In the genomic region with DNA sequence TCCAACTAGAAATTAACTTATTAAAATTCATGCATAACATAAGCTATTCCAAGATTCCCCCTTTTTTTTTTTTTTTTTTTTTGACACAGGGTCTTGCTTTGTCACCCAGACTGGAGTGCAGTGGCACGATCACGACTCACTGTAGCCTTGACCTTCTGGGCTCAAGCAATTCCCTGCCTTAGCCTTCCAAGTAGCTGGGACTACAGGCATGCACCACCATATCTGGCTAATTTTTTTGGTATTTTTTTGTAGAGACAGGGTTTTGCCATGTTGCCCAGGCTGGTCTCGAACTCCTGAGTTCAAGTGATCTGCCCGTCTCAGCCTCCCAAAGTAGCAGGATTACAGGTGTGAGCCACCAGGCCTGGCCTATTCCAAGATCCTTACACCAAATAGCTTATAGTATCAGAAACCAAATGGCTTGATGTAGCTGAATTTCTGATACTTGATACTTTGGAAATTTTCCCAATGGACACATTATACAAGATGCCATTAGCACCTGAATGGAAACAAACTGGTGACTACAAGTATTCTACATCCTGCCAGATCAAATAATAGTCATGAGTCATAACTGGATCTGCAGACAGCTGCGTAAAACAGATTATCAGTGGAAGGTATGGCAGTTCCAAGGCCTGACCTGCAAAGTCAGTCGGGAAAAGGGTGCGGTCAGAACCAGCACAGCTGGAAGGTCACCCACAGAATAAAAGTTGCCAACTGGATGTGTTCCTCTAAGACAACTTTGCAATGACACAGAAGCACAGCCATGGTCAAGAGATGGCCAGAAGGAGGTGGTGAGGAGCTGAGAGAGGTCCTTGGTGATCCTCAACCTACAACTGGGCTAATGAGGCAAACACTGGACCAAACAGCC, we compare ENCODE assay signal across 1 cellular context.
A peak's percentile ranks its signal among the peaks of the same experiment; 100 is the strongest.
TF ChIP-seq lines count a peak whose summit lies in the region.

No MANE protein-coding gene starts in this region.

TF ChIP-seq in K562, 482 proteins besides CTCF, POLR2A, EP300 and RAD21 (continued from another document and continues in another):
- no peak for TF ChIP-seq NR3C1 (CRISPR knock-in tag; IDR thresholded peaks at IDR 0.05)
- TF ChIP-seq, protein P1, sequence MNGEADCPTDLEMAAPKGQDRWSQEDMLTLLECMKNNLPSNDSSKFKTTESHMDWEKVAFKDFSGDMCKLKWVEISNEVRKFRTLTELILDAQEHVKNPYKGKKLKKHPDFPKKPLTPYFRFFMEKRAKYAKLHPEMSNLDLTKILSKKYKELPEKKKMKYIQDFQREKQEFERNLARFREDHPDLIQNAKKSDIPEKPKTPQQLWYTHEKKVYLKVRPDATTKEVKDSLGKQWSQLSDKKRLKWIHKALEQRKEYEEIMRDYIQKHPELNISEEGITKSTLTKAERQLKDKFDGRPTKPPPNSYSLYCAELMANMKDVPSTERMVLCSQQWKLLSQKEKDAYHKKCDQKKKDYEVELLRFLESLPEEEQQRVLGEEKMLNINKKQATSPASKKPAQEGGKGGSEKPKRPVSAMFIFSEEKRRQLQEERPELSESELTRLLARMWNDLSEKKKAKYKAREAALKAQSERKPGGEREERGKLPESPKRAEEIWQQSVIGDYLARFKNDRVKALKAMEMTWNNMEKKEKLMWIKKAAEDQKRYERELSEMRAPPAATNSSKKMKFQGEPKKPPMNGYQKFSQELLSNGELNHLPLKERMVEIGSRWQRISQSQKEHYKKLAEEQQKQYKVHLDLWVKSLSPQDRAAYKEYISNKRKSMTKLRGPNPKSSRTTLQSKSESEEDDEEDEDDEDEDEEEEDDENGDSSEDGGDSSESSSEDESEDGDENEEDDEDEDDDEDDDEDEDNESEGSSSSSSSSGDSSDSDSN (IDR thresholded peaks at IDR 0.05; ENCODE audit: borderline replicate concordance in 1 of 2, low read depth in 2 of 2, low read length in 2 of 2) = no peak
- no peak for TF ChIP-seq CAMTA2 (CRISPR knock-in tag; conservative IDR thresholded peaks at IDR 0.05)
- TF ChIP-seq ZNF717 (CRISPR knock-in tag; IDR thresholded peaks at IDR 0.05) = no peak
- TF ChIP-seq RBM17 (IDR thresholded peaks at IDR 0.05; ENCODE audit: borderline replicate concordance, low read depth, low read length) = no peak
- no peak for TF ChIP-seq TOE1 (IDR thresholded peaks at IDR 0.05; ENCODE audit: borderline replicate concordance)
- TF ChIP-seq TOE1 (CRISPR knock-in tag; IDR thresholded peaks at IDR 0.05; ENCODE audit: borderline replicate concordance, low read depth) = no peak
- TF ChIP-seq ERF (CRISPR knock-in tag; IDR thresholded peaks at IDR 0.05) = no peak
- TF ChIP-seq TGIF2 (CRISPR knock-in tag; IDR thresholded peaks at IDR 0.05) = no peak
- TF ChIP-seq ZZZ3 (IDR thresholded peaks at IDR 0.05) = no peak
- no peak for TF ChIP-seq MCM5 (IDR thresholded peaks at IDR 0.05; ENCODE audit: low read depth)
- no peak for TF ChIP-seq FOXJ3 (CRISPR knock-in tag; IDR thresholded peaks at IDR 0.05)
- TF ChIP-seq, protein P2, sequence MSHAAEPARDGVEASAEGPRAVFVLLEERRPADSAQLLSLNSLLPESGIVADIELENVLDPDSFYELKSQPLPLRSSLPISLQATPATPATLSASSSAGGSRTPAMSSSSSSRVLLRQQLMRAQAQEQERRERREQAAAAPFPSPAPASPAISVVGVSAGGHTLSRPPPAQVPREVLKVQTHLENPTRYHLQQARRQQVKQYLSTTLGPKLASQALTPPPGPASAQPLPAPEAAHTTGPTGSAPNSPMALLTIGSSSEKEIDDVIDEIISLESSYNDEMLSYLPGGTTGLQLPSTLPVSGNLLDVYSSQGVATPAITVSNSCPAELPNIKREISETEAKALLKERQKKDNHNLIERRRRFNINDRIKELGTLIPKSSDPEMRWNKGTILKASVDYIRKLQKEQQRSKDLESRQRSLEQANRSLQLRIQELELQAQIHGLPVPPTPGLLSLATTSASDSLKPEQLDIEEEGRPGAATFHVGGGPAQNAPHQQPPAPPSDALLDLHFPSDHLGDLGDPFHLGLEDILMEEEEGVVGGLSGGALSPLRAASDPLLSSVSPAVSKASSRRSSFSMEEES (CRISPR knock-in tag; IDR thresholded peaks at IDR 0.05) = no peak
- no peak for TF ChIP-seq SP1 (CRISPR knock-in tag; IDR thresholded peaks at IDR 0.05)
- no peak for TF ChIP-seq ZNF507 (tag; conservative IDR thresholded peaks at IDR 0.05)
- TF ChIP-seq ZNF695 (CRISPR knock-in tag; IDR thresholded peaks at IDR 0.05) = no peak
- no peak for TF ChIP-seq RBM34 (IDR thresholded peaks at IDR 0.05; ENCODE audit: borderline replicate concordance, insufficient read depth, low read length)
- no peak for TF ChIP-seq HNRNPK (IDR thresholded peaks at IDR 0.05; ENCODE audit: low read depth, low read length, poor library complexity, severe bottlenecking)
- TF ChIP-seq, protein P3, sequence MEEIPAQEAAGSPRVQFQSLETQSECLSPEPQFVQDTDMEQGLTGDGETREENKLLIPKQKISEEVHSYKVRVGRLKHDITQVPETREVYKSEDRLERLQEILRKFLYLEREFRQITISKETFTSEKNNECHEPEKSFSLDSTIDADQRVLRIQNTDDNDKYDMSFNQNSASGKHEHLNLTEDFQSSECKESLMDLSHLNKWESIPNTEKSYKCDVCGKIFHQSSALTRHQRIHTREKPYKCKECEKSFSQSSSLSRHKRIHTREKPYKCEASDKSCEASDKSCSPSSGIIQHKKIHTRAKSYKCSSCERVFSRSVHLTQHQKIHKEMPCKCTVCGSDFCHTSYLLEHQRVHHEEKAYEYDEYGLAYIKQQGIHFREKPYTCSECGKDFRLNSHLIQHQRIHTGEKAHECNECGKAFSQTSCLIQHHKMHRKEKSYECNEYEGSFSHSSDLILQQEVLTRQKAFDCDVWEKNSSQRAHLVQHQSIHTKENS (CRISPR knock-in tag; IDR thresholded peaks at IDR 0.05) = no peak
- no peak for TF ChIP-seq SP2 (IDR thresholded peaks at IDR 0.05; ENCODE audit: extremely low read depth, low read depth, low read length, poor library complexity, severe bottlenecking)
- peak; percentile 85 for TF ChIP-seq KLF1 (tag; IDR thresholded peaks at IDR 0.05)
- TF ChIP-seq MBD2 (IDR thresholded peaks at IDR 0.05; ENCODE audit: borderline replicate concordance, low read depth) = peak; percentile 77
- TF ChIP-seq TBP (optimal IDR thresholded peaks at IDR 0.05; ENCODE audit: low read depth, low read length) = no peak
- no peak for TF ChIP-seq SIRT6 (IDR thresholded peaks at IDR 0.05; ENCODE audit: low read depth, low read length)
- no peak for TF ChIP-seq CHD1 (IDR thresholded peaks at IDR 0.05; ENCODE audit: low read length)
- no peak for TF ChIP-seq CSDE1 (IDR thresholded peaks at IDR 0.05)
- TF ChIP-seq, protein P4, sequence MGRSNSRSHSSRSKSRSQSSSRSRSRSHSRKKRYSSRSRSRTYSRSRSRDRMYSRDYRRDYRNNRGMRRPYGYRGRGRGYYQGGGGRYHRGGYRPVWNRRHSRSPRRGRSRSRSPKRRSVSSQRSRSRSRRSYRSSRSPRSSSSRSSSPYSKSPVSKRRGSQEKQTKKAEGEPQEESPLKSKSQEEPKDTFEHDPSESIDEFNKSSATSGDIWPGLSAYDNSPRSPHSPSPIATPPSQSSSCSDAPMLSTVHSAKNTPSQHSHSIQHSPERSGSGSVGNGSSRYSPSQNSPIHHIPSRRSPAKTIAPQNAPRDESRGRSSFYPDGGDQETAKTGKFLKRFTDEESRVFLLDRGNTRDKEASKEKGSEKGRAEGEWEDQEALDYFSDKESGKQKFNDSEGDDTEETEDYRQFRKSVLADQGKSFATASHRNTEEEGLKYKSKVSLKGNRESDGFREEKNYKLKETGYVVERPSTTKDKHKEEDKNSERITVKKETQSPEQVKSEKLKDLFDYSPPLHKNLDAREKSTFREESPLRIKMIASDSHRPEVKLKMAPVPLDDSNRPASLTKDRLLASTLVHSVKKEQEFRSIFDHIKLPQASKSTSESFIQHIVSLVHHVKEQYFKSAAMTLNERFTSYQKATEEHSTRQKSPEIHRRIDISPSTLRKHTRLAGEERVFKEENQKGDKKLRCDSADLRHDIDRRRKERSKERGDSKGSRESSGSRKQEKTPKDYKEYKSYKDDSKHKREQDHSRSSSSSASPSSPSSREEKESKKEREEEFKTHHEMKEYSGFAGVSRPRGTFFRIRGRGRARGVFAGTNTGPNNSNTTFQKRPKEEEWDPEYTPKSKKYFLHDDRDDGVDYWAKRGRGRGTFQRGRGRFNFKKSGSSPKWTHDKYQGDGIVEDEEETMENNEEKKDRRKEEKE (IDR thresholded peaks at IDR 0.05; ENCODE audit: borderline replicate concordance in 1 of 2, control insufficient read depth in 1 of 2, low read depth in 2 of 2, low read length in 1 of 2) = no peak
- TF ChIP-seq, protein P5, sequence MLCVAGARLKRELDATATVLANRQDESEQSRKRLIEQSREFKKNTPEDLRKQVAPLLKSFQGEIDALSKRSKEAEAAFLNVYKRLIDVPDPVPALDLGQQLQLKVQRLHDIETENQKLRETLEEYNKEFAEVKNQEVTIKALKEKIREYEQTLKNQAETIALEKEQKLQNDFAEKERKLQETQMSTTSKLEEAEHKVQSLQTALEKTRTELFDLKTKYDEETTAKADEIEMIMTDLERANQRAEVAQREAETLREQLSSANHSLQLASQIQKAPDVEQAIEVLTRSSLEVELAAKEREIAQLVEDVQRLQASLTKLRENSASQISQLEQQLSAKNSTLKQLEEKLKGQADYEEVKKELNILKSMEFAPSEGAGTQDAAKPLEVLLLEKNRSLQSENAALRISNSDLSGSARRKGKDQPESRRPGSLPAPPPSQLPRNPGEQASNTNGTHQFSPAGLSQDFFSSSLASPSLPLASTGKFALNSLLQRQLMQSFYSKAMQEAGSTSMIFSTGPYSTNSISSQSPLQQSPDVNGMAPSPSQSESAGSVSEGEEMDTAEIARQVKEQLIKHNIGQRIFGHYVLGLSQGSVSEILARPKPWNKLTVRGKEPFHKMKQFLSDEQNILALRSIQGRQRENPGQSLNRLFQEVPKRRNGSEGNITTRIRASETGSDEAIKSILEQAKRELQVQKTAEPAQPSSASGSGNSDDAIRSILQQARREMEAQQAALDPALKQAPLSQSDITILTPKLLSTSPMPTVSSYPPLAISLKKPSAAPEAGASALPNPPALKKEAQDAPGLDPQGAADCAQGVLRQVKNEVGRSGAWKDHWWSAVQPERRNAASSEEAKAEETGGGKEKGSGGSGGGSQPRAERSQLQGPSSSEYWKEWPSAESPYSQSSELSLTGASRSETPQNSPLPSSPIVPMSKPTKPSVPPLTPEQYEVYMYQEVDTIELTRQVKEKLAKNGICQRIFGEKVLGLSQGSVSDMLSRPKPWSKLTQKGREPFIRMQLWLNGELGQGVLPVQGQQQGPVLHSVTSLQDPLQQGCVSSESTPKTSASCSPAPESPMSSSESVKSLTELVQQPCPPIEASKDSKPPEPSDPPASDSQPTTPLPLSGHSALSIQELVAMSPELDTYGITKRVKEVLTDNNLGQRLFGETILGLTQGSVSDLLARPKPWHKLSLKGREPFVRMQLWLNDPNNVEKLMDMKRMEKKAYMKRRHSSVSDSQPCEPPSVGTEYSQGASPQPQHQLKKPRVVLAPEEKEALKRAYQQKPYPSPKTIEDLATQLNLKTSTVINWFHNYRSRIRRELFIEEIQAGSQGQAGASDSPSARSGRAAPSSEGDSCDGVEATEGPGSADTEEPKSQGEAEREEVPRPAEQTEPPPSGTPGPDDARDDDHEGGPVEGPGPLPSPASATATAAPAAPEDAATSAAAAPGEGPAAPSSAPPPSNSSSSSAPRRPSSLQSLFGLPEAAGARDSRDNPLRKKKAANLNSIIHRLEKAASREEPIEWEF (CRISPR knock-in tag; IDR thresholded peaks at IDR 0.05) = peak; percentile 28; the same call in 1 of the 2 replicates
- TF ChIP-seq KDM2B (CRISPR knock-in tag; IDR thresholded peaks at IDR 0.05) = 0 out of 2 replicates have a peak, but pooled peaks have one; percentile 37
- no peak for TF ChIP-seq PTRF (tag; IDR thresholded peaks at IDR 0.05)
- no peak for TF ChIP-seq SIN3B (IDR thresholded peaks at IDR 0.05; ENCODE audit: low read depth)
- TF ChIP-seq HEY1 (CRISPR knock-in tag; IDR thresholded peaks at IDR 0.05; ENCODE audit: borderline replicate concordance) = no peak
- TF ChIP-seq ZNF174 (CRISPR knock-in tag; IDR thresholded peaks at IDR 0.05) = no peak
- TF ChIP-seq, protein P6, sequence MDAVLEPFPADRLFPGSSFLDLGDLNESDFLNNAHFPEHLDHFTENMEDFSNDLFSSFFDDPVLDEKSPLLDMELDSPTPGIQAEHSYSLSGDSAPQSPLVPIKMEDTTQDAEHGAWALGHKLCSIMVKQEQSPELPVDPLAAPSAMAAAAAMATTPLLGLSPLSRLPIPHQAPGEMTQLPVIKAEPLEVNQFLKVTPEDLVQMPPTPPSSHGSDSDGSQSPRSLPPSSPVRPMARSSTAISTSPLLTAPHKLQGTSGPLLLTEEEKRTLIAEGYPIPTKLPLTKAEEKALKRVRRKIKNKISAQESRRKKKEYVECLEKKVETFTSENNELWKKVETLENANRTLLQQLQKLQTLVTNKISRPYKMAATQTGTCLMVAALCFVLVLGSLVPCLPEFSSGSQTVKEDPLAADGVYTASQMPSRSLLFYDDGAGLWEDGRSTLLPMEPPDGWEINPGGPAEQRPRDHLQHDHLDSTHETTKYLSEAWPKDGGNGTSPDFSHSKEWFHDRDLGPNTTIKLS (IDR thresholded peaks at IDR 0.05; ENCODE audit: borderline replicate concordance, low read depth) = no peak
- TF ChIP-seq POLR2G (IDR thresholded peaks at IDR 0.05; ENCODE audit: low read depth, low read length) = no peak
- TF ChIP-seq, protein P7, sequence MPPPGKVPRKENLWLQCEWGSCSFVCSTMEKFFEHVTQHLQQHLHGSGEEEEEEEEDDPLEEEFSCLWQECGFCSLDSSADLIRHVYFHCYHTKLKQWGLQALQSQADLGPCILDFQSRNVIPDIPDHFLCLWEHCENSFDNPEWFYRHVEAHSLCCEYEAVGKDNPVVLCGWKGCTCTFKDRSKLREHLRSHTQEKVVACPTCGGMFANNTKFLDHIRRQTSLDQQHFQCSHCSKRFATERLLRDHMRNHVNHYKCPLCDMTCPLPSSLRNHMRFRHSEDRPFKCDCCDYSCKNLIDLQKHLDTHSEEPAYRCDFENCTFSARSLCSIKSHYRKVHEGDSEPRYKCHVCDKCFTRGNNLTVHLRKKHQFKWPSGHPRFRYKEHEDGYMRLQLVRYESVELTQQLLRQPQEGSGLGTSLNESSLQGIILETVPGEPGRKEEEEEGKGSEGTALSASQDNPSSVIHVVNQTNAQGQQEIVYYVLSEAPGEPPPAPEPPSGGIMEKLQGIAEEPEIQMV (tag; conservative IDR thresholded peaks at IDR 0.05; ENCODE audit: low read depth) = no peak
- TF ChIP-seq FOXJ2 (tag; IDR thresholded peaks at IDR 0.05) = no peak
- TF ChIP-seq, protein P8, sequence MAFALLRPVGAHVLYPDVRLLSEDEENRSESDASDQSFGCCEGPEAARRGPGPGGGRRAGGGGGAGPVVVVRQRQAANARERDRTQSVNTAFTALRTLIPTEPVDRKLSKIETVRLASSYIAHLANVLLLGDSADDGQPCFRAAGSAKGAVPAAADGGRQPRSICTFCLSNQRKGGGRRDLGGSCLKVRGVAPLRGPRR (CRISPR knock-in tag; IDR thresholded peaks at IDR 0.05) = no peak
- no peak for TF ChIP-seq ZNF830 (CRISPR knock-in tag; IDR thresholded peaks at IDR 0.05)
- TF ChIP-seq ZNF239 (CRISPR knock-in tag; IDR thresholded peaks at IDR 0.05) = peak; percentile 49; the same call in 1 of the 2 replicates
- TF ChIP-seq ETV6 (IDR thresholded peaks at IDR 0.05; ENCODE audit: borderline replicate concordance in 1 of 2, low read depth in 2 of 2, low read length in 1 of 2) = no peak
- no peak for TF ChIP-seq ETV6 (CRISPR knock-in tag; IDR thresholded peaks at IDR 0.05; ENCODE audit: borderline replicate concordance)
- TF ChIP-seq GATAD2B (IDR thresholded peaks at IDR 0.05; ENCODE audit: borderline replicate concordance) = peak; percentile 75; the same call in 1 of the 2 replicates
- TF ChIP-seq MYBL2 (IDR thresholded peaks at IDR 0.05; ENCODE audit: low read depth) = no peak
- TF ChIP-seq MYBL2 (CRISPR knock-in tag; IDR thresholded peaks at IDR 0.05; ENCODE audit: borderline replicate concordance) = no peak
- TF ChIP-seq NFXL1 (CRISPR knock-in tag; IDR thresholded peaks at IDR 0.05) = no peak
- peak; percentile 89 for TF ChIP-seq ESRRA (IDR thresholded peaks at IDR 0.05; ENCODE audit: borderline replicate concordance, low read depth)
